In genomic region chr1:94621392-94621791, GRCh38 we compare ENCODE assay signal across 2 cellular contexts.
TF ChIP-seq lines count a peak whose summit lies in the region.

No MANE protein-coding gene starts in this region.

TF ChIP-seq in HCT116, 20 proteins besides CTCF, POLR2A, EP300 and RAD21 (continued from another document):
- TF ChIP-seq ZNF274 (IDR thresholded peaks at IDR 0.05; ENCODE audit: low read depth, low read length) (no peak), REST (IDR thresholded peaks at IDR 0.05; ENCODE audit: low read depth) (no peak), YY1 (IDR thresholded peaks at IDR 0.05; ENCODE audit: extremely low read depth, insufficient replicate concordance, low read depth, low read length) (peak; percentile 48), ELF1 (IDR thresholded peaks at IDR 0.05; ENCODE audit: borderline replicate concordance, low read depth) (no peak), CBX3 (IDR thresholded peaks at IDR 0.05; ENCODE audit: low read depth) (peak; percentile 80), EGR1 (IDR thresholded peaks at IDR 0.05; ENCODE audit: low read depth) (no peak), SP1 (IDR thresholded peaks at IDR 0.05; ENCODE audit: low read depth) (peak; percentile 92), FOSL1 (IDR thresholded peaks at IDR 0.05; ENCODE audit: low read depth) (peak; percentile 72), ZBTB33 (IDR thresholded peaks at IDR 0.05; ENCODE audit: extremely low read depth, insufficient replicate concordance, low read length) (peak; percentile 40), ATF3 (IDR thresholded peaks at IDR 0.05) (no peak)

TF ChIP-seq in H1, 55 proteins besides CTCF, POLR2A, EP300 and RAD21 (continued from another document):
- TF ChIP-seq RXRA (IDR thresholded peaks at IDR 0.05; ENCODE audit: insufficient read depth, low read depth, low read length) (no peak), CHD1 (IDR thresholded peaks at IDR 0.05; ENCODE audit: low read depth, low read length) (no peak), NANOG (IDR thresholded peaks at IDR 0.05; ENCODE audit: insufficient read depth, low read depth, low read length, poor library complexity, severe bottlenecking) (no peak), CTBP2 (IDR thresholded peaks at IDR 0.05; ENCODE audit: borderline replicate concordance, insufficient read depth, insufficient read length, low read length) (no peak), USF2 (IDR thresholded peaks at IDR 0.05; ENCODE audit: low read length) (no peak), SAP30 (IDR thresholded peaks at IDR 0.05; ENCODE audit: insufficient read depth, insufficient replicate concordance, low read length) (no peak), JUN (IDR thresholded peaks at IDR 0.05; ENCODE audit: low read depth, low read length) (no peak), TAF7 (optimal IDR thresholded peaks at IDR 0.05; ENCODE audit: borderline replicate concordance, low read depth, low read length) (no peak)
